ENCODE assay signal across 8 cellular contexts in genomic region chr11:10366568-10367331, GRCh38.
A peak's percentile ranks its signal among the peaks of the same experiment; 100 is the strongest.
DNase-seq lines count a peak whose midpoint lies in the region; ATAC-seq and TF ChIP-seq lines count a peak whose summit lies in the region.

No MANE protein-coding gene starts in this region.

- H3K27me3 Mint-ChIP-seq in activated T-helper 1 cell treated with anti-CD3 and anti-CD28 coated beads, Interleukin-12 subunit alpha, Interleukin-12 subunit beta, Interleukin-2, Interleukin-4 antibody, amounts not matched to agents 30 ng/mL and 10 ng/mL and 1 ng/mL, durations not matched to agents 14 hours and 24 hours and 36 hours (ENCODE audit: insufficient read depth) = peaks cover 5% of the 10 kb centered on the region
- H3K27me3 Mint-ChIP-seq in type B pancreatic cell = no peaks in the 10 kb centered on the region

- H3K27me3 ChIP-seq in ovary = no peaks in the 10 kb centered on the region

- no peaks in the 10 kb centered on the region for H3K36me3 Mint-ChIP-seq in activated T-helper 1 cell treated with anti-CD3 and anti-CD28 coated beads, Interleukin-12 subunit alpha, Interleukin-12 subunit beta, Interleukin-2, Interleukin-4 antibody, amounts not matched to agents 30 ng/mL and 10 ng/mL and 1 ng/mL, durations not matched to agents 14 hours and 24 hours and 36 hours (ENCODE audit: low read depth)
- H3K36me3 Mint-ChIP-seq in type B pancreatic cell = no peaks in the 10 kb centered on the region

- no peaks in the 10 kb centered on the region for H3K36me3 ChIP-seq in ovary

- H3K4me3 ChIP-seq in Jurkat, Clone E6-1 (ENCODE audit: low read length) = peak overlapping the region; percentile 7; the same call in 1 of the 2 replicates
- H3K4me3 ChIP-seq in foreskin fibroblast (ENCODE audit: low read depth in 1 of 2, low read length in 2 of 2) (no peak overlapping the region), ovary (no peak overlapping the region)

- TF ChIP-seq POLR2A in ovary (IDR thresholded peaks at IDR 0.05) = no peak

- peak; percentile 63 for ATAC-seq in GM21515 (IDR thresholded peaks at IDR 0.05; ENCODE audit: unreplicated experiment)

- no peaks in the 10 kb centered on the region for H3K9me3 ChIP-seq in ovary

- DNase-seq in Caki2 (ENCODE audit: low read depth) (peak; percentile 92), RKO (ENCODE audit: low spot score) (peak; percentile 75), foreskin fibroblast (peak; percentile 96 to 98), ovary (peak; percentile 82 to 91 (median 86)), type B pancreatic cell (ENCODE audit: extremely low spot score, unreplicated experiment) (peak; percentile 77)
- peak; percentile 91 for DNase-seq in Jurkat, Clone E6-1 (ENCODE audit: low read depth, low spot score)
- peak; percentile 51 for DNase-seq in activated T-helper 1 cell treated with anti-CD3 and anti-CD28 coated beads, Interleukin-12 subunit alpha, Interleukin-12 subunit beta, Interleukin-2, Interleukin-4 antibody, amounts not matched to agents 30 ng/mL and 10 ng/mL and 1 ng/mL, durations not matched to agents 14 hours and 24 hours and 36 hours (ENCODE audit: low spot score)

- H3K4me1 Mint-ChIP-seq in activated T-helper 1 cell treated with anti-CD3 and anti-CD28 coated beads, Interleukin-12 subunit alpha, Interleukin-12 subunit beta, Interleukin-2, Interleukin-4 antibody, amounts not matched to agents 30 ng/mL and 10 ng/mL and 1 ng/mL, durations not matched to agents 14 hours and 24 hours and 36 hours (ENCODE audit: low read depth) = peaks cover 5% of the 10 kb centered on the region
- peaks cover 12% of the 10 kb centered on the region for H3K4me1 Mint-ChIP-seq in type B pancreatic cell (ENCODE audit: unreplicated experiment)

- H3K27ac Mint-ChIP-seq in activated T-helper 1 cell treated with anti-CD3 and anti-CD28 coated beads, Interleukin-12 subunit alpha, Interleukin-12 subunit beta, Interleukin-2, Interleukin-4 antibody, amounts not matched to agents 30 ng/mL and 10 ng/mL and 1 ng/mL, durations not matched to agents 14 hours and 24 hours and 36 hours = no peak overlapping the region
- H3K27ac Mint-ChIP-seq in type B pancreatic cell = peak overlapping the region; percentile 18

- no peak for TF ChIP-seq EP300 in ovary (IDR thresholded peaks at IDR 0.05)

- H3K4me1 ChIP-seq in ovary (ENCODE audit: insufficient read depth) = peaks cover 4% of the 10 kb centered on the region

- H3K4me3 Mint-ChIP-seq in activated T-helper 1 cell treated with anti-CD3 and anti-CD28 coated beads, Interleukin-12 subunit alpha, Interleukin-12 subunit beta, Interleukin-2, Interleukin-4 antibody, amounts not matched to agents 30 ng/mL and 10 ng/mL and 1 ng/mL, durations not matched to agents 14 hours and 24 hours and 36 hours = no peak overlapping the region
- peak overlapping the region; percentile 35 for H3K4me3 Mint-ChIP-seq in type B pancreatic cell

- intact Hi-C loops in activated T-helper 1 cell treated with anti-CD3 and anti-CD28 coated beads, Interleukin-12 subunit alpha, Interleukin-12 subunit beta, Interleukin-2, Interleukin-4 antibody, amounts not matched to agents 30 ng/mL and 10 ng/mL and 1 ng/mL, durations not matched to agents 14 hours and 24 hours and 36 hours (cut with micrococcal nuclease) = loop anchor here (1.0 to 2.0 kb wide), 4 partner anchors 58 to 607 kb away; no protein-coding TSS in a partner anchor
- intact Hi-C loops in ovary (cut with DNase I) = loop anchor here in 1 of 4 donors (5.0 kb wide), 1 partner anchor 39 kb away; no protein-coding TSS in a partner anchor

- in situ Hi-C loops in Caki2 (cut with HindIII; ENCODE audit: low pct_unique_long_range_greater_than_20kb, low sequenced_read_pairs) = no loop called here

- 29 to 40% (median 30%) methylated on average over 8 of the region's 8 CpGs for WGBS in ovary, 3 donors

- H3K27ac ChIP-seq in ovary = no peak overlapping the region

- TF ChIP-seq CTCF in foreskin fibroblast (IDR thresholded peaks at IDR 0.05; ENCODE audit: low read depth, low read length) (peak; percentile 86), ovary (IDR thresholded peaks at IDR 0.05) (peak; percentile 69 to 78 (median 76)), type B pancreatic cell (conservative IDR thresholded peaks at IDR 0.05) (peak; percentile 82)

- no peaks in the 10 kb centered on the region for H3K9me3 Mint-ChIP-seq in activated T-helper 1 cell treated with anti-CD3 and anti-CD28 coated beads, Interleukin-12 subunit alpha, Interleukin-12 subunit beta, Interleukin-2, Interleukin-4 antibody, amounts not matched to agents 30 ng/mL and 10 ng/mL and 1 ng/mL, durations not matched to agents 14 hours and 24 hours and 36 hours
- H3K9me3 Mint-ChIP-seq in type B pancreatic cell = peaks cover 11% of the 10 kb centered on the region
